In the genomic region with DNA sequence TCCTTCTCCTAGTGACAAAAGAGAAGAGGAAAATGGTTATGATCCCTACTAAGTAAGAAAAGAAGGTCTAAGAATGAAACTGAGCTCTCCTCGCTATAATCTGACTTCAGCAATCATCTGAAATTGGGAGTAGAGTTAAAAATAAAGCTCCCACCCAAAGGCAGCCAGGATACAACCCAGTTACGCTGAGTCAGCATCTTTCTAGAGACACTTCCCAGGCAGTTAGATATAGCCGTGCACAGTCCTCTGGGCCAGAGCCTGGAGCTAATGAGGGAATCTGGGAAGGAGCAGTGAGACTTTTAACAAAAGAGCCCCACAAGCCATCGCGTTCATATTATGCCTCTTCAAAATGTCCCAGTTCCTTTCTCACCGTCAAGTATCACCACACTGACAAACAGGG, we compare ENCODE assay signal across 22 cellular contexts. TPM values are rescaled to one million over a fixed set of nuclear protein-coding genes. Genes with fewer than 3 reads are reported as not detected.
DNase-seq lines count a peak whose midpoint lies in the region; ATAC-seq, FAIRE-seq and TF ChIP-seq lines count a peak whose summit lies in the region.
"Had no signal": no experiment of that assay in that cellular context is flagged by ENCODE, and none has a peak within 500 bp of the region (broad histone marks: within the 10 kb centered on the region; RNA-seq: fewer than 3 reads in every experiment).

No MANE protein-coding gene starts in this region.

- no peak overlapping the region for H2AK5ac ChIP-seq in IMR-90 (ENCODE audit: low read depth, low read length)
- no peak overlapping the region for H2AK5ac ChIP-seq in H1 (ENCODE audit: low read depth, low read length)
- H2AK5ac ChIP-seq in neuronal stem cell (ENCODE audit: low read depth, low read length): no peak overlapping the region

- no peak overlapping the region for H2BK120ac ChIP-seq in IMR-90 (ENCODE audit: low read depth, low read length)
- H2BK120ac ChIP-seq in H1 (replicated peaks; ENCODE audit: low read depth, low read length): no peak overlapping the region
- no peak overlapping the region for H2BK120ac ChIP-seq in neuronal stem cell (ENCODE audit: low read depth, low read length)

- BruUV-seq in IMR-90 (replicated peaks; lab: Mats Ljungman, UMichigan): no TSS peak

- CTCF ChIA-PET in A549 (lab: Yijun Ruan, JAX): no interaction called here
- CTCF ChIA-PET in IMR-90 (lab: Yijun Ruan, JAX): no interaction called here
- CTCF ChIA-PET in H1 (lab: Charles Lee; ENCODE audit: partially characterized antibody): interaction anchor here (1.9 kb wide), 1 partner anchor 19 kb away, joined by 5 read pairs; no protein-coding TSS in a partner anchor
- CTCF ChIA-PET in activated CD4-positive, alpha-beta T cell treated with anti-CD3 and anti-CD28 coated beads, Interleukin-2, amount 10 ng/mL, durations not matched to agents 7 days and 5 days (lab: Charles Lee): no interaction called here

- no peaks in the 10 kb centered on the region for H3K23me2 ChIP-seq in H1 (ENCODE audit: low read depth, low read length)

- TF ChIP-seq EP300 in A549 (IDR thresholded peaks at IDR 0.05): no peak
- no peak for TF ChIP-seq EP300 in H1 (IDR thresholded peaks at IDR 0.05; ENCODE audit: borderline replicate concordance in 1 of 2, low read depth in 2 of 2, low read length in 2 of 2)

- H3K18ac ChIP-seq in IMR-90 (ENCODE audit: low read depth, low read length): no peak overlapping the region
- H3K18ac ChIP-seq in H1 (ENCODE audit: extremely low read depth, low read length): no peak overlapping the region
- peak overlapping the region; percentile 29 for H3K18ac ChIP-seq in neuronal stem cell (ENCODE audit: low read length)

- POLR2A ChIA-PET in A549 (lab: Yijun Ruan, JAX) (no interaction called here), IMR-90 (lab: Charles Lee; ENCODE audit: unreplicated experiment) (no interaction called here), H1 (lab: Charles Lee; ENCODE audit: partially characterized antibody) (no interaction called here)
- POLR2A ChIA-PET in activated CD4-positive, alpha-beta T cell treated with anti-CD3 and anti-CD28 coated beads, Interleukin-2, amount 10 ng/mL, durations not matched to agents 7 days and 5 days (lab: Charles Lee): no interaction called here

- no peak overlapping the region for H3K27ac Mint-ChIP-seq in activated CD4-positive, alpha-beta T cell treated with anti-CD3 and anti-CD28 coated beads, Interleukin-2, amount 10 ng/mL, durations not matched to agents 7 days and 5 days
- H3K27ac Mint-ChIP-seq: CD4-positive, alpha-beta memory T cell; HFFc6 had no signal

- H2BK20ac ChIP-seq in IMR-90 (ENCODE audit: low read depth, low read length) (no peak overlapping the region), H1 (ENCODE audit: low read length) (no peak overlapping the region)

- no peaks in the 10 kb centered on the region for H3K27me3 Mint-ChIP-seq in activated CD4-positive, alpha-beta T cell treated with anti-CD3 and anti-CD28 coated beads, Interleukin-2, amount 10 ng/mL, durations not matched to agents 7 days and 5 days
- H3K27me3 Mint-ChIP-seq: CD4-positive, alpha-beta memory T cell had no signal

- H2BK5ac ChIP-seq in IMR-90 (ENCODE audit: low read depth, low read length, poor library complexity, severe bottlenecking): no peak overlapping the region
- no peak overlapping the region for H2BK5ac ChIP-seq in H1 (ENCODE audit: low read depth, low read length)
- no peak overlapping the region for H2BK5ac ChIP-seq in neuronal stem cell (ENCODE audit: low read length)

- dilution Hi-C loops in IMR-90 (cut with HindIII; ENCODE audit: low sequenced_read_pairs, unreplicated experiment): no loop called here

- H3K4me3 ChIP-seq in A549 (no peak overlapping the region), IMR-90 (ENCODE audit: insufficient read depth, low read depth, low read length) (no peak overlapping the region), H1 (ENCODE audit: extremely low read depth in 1 of 4, insufficient read depth in 2 of 4, low read depth in 3 of 4, low read length in 4 of 4) (no peak overlapping the region), neuronal stem cell (ENCODE audit: low read length in 2 of 2) (no peak overlapping the region)
- H3K4me3 ChIP-seq: GM23248, HAP-1 had no signal

- DNase-seq in A549 (ENCODE audit: low read depth in 1 of 2, low spot score in 1 of 2) (no peak), IMR-90 (no peak), H1 (ENCODE audit: low read depth in 1 of 2, low spot score in 2 of 2) (no peak), neuronal stem cell (ENCODE audit: low spot score) (no peak), NCI-H748 (lab: John Stamatoyannopoulos, UW; ENCODE audit: unreplicated experiment) (no peak), T-helper 1 cell (no peak), sciatic nerve (ENCODE audit: low spot score) (no peak)
- no peak for DNase-seq in activated CD4-positive, alpha-beta T cell treated with anti-CD3 and anti-CD28 coated beads, Interleukin-2, amount 10 ng/mL, durations not matched to agents 7 days and 5 days
- DNase-seq: 8988T; C1 segment of cervical spinal cord; Calu3; CD4-positive, alpha-beta memory T cell; COR-L47; DMS53; DMS79 treated with DMSO at 0.1 percent for 48 hours; GF-D8; GM23248; HFFc6 had no signal

- H2AK9ac ChIP-seq in IMR-90 (replicated peaks; ENCODE audit: low read depth, low read length, poor library complexity): no peak overlapping the region

- H3K4ac ChIP-seq in IMR-90 (ENCODE audit: low read depth, low read length): no peak overlapping the region
- H3K4ac ChIP-seq in H1 (replicated peaks; ENCODE audit: insufficient read length, low read depth, low read length): no peak overlapping the region
- H3K4ac ChIP-seq in neuronal stem cell (ENCODE audit: low read length): no peak overlapping the region

- H4K8ac ChIP-seq in IMR-90 (ENCODE audit: low read depth in 2 of 2, low read length in 2 of 2) (no peak overlapping the region), H1 (ENCODE audit: extremely low read depth, insufficient read depth, low read length) (no peak overlapping the region), neuronal stem cell (ENCODE audit: low read depth, low read length) (no peak overlapping the region)

- FAIRE-seq in A549 (lab: Jason Lieb, UNC): no peak
- no peak for FAIRE-seq in H1 (lab: Jason Lieb, UNC)
- FAIRE-seq: GM12891, GM18507, H54 had no signal

- H2BK15ac ChIP-seq in IMR-90 (ENCODE audit: low read depth, low read length): no peak overlapping the region
- H2BK15ac ChIP-seq in H1 (ENCODE audit: low read length): no peak overlapping the region
- no peak overlapping the region for H2BK15ac ChIP-seq in neuronal stem cell (ENCODE audit: low read length)

- no peak overlapping the region for H2BK12ac ChIP-seq in H1 (ENCODE audit: low read depth, low read length)
- H2BK12ac ChIP-seq in neuronal stem cell (ENCODE audit: low read length): no peak overlapping the region

- H4K5ac ChIP-seq in IMR-90 (ENCODE audit: low read depth, low read length): no peak overlapping the region
- H4K5ac ChIP-seq in H1 (ENCODE audit: insufficient read length, low read depth, low read length): no peak overlapping the region

- H3K27me3 ChIP-seq in IMR-90 (ENCODE audit: control insufficient read depth, insufficient read depth, low read length): no peaks in the 10 kb centered on the region
- H3K27me3 ChIP-seq in H1 (replicated peaks in 1 of 4; ENCODE audit: control insufficient read depth in 3 of 4, extremely low read depth in 1 of 4, insufficient read depth in 3 of 4, low read length in 3 of 4): no peaks in the 10 kb centered on the region
- H3K27me3 ChIP-seq in neuronal stem cell (ENCODE audit: control insufficient read depth in 3 of 3, insufficient read depth in 3 of 3, low read depth in 1 of 3, low read length in 3 of 3): no peaks in the 10 kb centered on the region

- H3K4me2 ChIP-seq in A549: no peak overlapping the region
- no peak overlapping the region for H3K4me2 ChIP-seq in IMR-90 (ENCODE audit: low read depth, low read length)
- no peak overlapping the region for H3K4me2 ChIP-seq in H1 (ENCODE audit: insufficient read depth in 1 of 2, low read depth in 2 of 2, low read length in 2 of 2)
- H3K4me2 ChIP-seq in neuronal stem cell (ENCODE audit: insufficient read depth, low read length, poor library complexity, severe bottlenecking): no peak overlapping the region

- H3K9ac ChIP-seq in IMR-90 (ENCODE audit: low read depth, low read length) (no peak overlapping the region), H1 (replicated peaks in 1 of 4; ENCODE audit: extremely low read depth in 1 of 4, low read depth in 3 of 4, low read length in 3 of 4) (no peak overlapping the region), neuronal stem cell (ENCODE audit: low read depth, low read length, poor library complexity) (no peak overlapping the region)
- H3K9ac ChIP-seq: GM23248 had no signal

- H3K9me3 ChIP-seq in A549 (no peaks in the 10 kb centered on the region), IMR-90 (ENCODE audit: control insufficient read depth, insufficient read depth, low read length) (peaks cover 2% of the 10 kb centered on the region; the same call in 1 of the 2 replicates), H1 (ENCODE audit: insufficient read depth in 2 of 2, low read depth in 1 of 2, low read length in 1 of 2) (0 out of 4 replicates have a peak, but pooled peaks cover 0 to 2% of the 10 kb centered on the region in 2 experiments), neuronal stem cell (replicated peaks in 1 of 2; ENCODE audit: control insufficient read depth in 2 of 2, insufficient read depth in 1 of 2, low read depth in 1 of 2, low read length in 2 of 2) (peaks cover 0 to 3% of the 10 kb centered on the region in 2 donors)
- H3K9me3 ChIP-seq: HAP-1 had no signal

- H3K56ac ChIP-seq in IMR-90 (ENCODE audit: extremely low read depth, insufficient read depth, low read length): no peak overlapping the region
- no peak overlapping the region for H3K56ac ChIP-seq in H1 (replicated peaks; ENCODE audit: insufficient read length, low read depth, low read length)

- H3K9me1 ChIP-seq in IMR-90 (ENCODE audit: insufficient read depth, low read length): no peaks in the 10 kb centered on the region

- H4K20me1 ChIP-seq in IMR-90 (ENCODE audit: insufficient read depth, low read length) (no peaks in the 10 kb centered on the region), H1 (replicated peaks in 1 of 2; ENCODE audit: control insufficient read depth in 1 of 2, insufficient read depth in 2 of 2, low read length in 2 of 2) (no peaks in the 10 kb centered on the region)

- H3K14ac ChIP-seq in IMR-90 (replicated peaks; ENCODE audit: low read depth, low read length) (no peak overlapping the region), H1 (ENCODE audit: insufficient read length) (no peak overlapping the region), neuronal stem cell (ENCODE audit: low read length) (no peak overlapping the region)

- no peak for TF ChIP-seq CTCF in A549 (IDR thresholded peaks at IDR 0.05)
- no peak for TF ChIP-seq CTCF in IMR-90 (conservative IDR thresholded peaks at IDR 0.05; ENCODE audit: low read depth, low read length)
- TF ChIP-seq CTCF in H1 (IDR thresholded peaks at IDR 0.05; ENCODE audit: control extremely low read depth in 1 of 3, insufficient read depth in 1 of 3, low read depth in 1 of 3, low read length in 3 of 3): no peak

- H3K23ac ChIP-seq in IMR-90 (ENCODE audit: low read depth, low read length) (no peak overlapping the region), H1 (ENCODE audit: insufficient read length) (no peak overlapping the region), neuronal stem cell (ENCODE audit: low read depth, low read length, poor library complexity) (no peak overlapping the region)

- intact Hi-C loops in IMR-90 (cut with micrococcal nuclease) (no loop called here), sciatic nerve (cut with DNase I) (no loop called here)

- no peaks in the 10 kb centered on the region for H3K36me3 Mint-ChIP-seq in activated CD4-positive, alpha-beta T cell treated with anti-CD3 and anti-CD28 coated beads, Interleukin-2, amount 10 ng/mL, durations not matched to agents 7 days and 5 days (ENCODE audit: low read depth)
- H3K36me3 Mint-ChIP-seq: CD4-positive, alpha-beta memory T cell had no signal

- 45% methylated on average over 6 of the region's 6 CpGs for WGBS in A549 (ENCODE audit: missing lambda C conversion rate)
- no CpG with 5 or more reads among the region's 6 CpGs for WGBS in IMR-90 (ENCODE audit: extremely low coverage in 2 of 2, insufficient read length in 1 of 2), 2 experiments
- 78% methylated on average over 6 of the region's 6 CpGs; no CpG with 5 or more reads in 1 of the 2 experiments for WGBS in H1 (ENCODE audit: extremely low coverage in 1 of 2, insufficient coverage in 1 of 2, insufficient read length in 1 of 2, insufficient replicate concordance in 2 of 2, low coverage in 1 of 2, low lambda C conversion rate in 2 of 2, missing lambda C conversion rate in 1 of 2), 2 experiments
- WGBS in neuronal stem cell (ENCODE audit: extremely low coverage in 2 of 2, insufficient read length in 2 of 2, insufficient replicate concordance in 1 of 2), 2 donors: no CpG with 5 or more reads among the region's 6 CpGs

- in situ Hi-C loops in IMR-90 (cut with MboI; ENCODE audit: low sequenced_read_pairs): no loop called here

- H4K91ac ChIP-seq in IMR-90 (ENCODE audit: insufficient read depth, low read depth, low read length) (no peak overlapping the region), H1 (replicated peaks; ENCODE audit: insufficient read length, low read length) (no peak overlapping the region), neuronal stem cell (ENCODE audit: low read depth, low read length, poor library complexity) (no peak overlapping the region)

- H3K79me2 ChIP-seq in H1 (ENCODE audit: control insufficient read depth in 1 of 2, insufficient read depth in 2 of 2, low read length in 2 of 2): no peaks in the 10 kb centered on the region

- H3K79me1 ChIP-seq in IMR-90 (ENCODE audit: low read depth in 1 of 2, low read length in 2 of 2): no peaks in the 10 kb centered on the region
- no peaks in the 10 kb centered on the region for H3K79me1 ChIP-seq in H1 (ENCODE audit: low read depth, low read length)
- H3K79me1 ChIP-seq in neuronal stem cell (ENCODE audit: low read depth, low read length): no peaks in the 10 kb centered on the region

- H2AFZ ChIP-seq in IMR-90 (replicated peaks; ENCODE audit: low read length, poor library complexity) (no peak overlapping the region), H1 (ENCODE audit: low read length) (no peak overlapping the region), neuronal stem cell (ENCODE audit: low read length) (no peak overlapping the region)
- H2AFZ ChIP-seq: GM23248 had no signal

- H3K36me3 ChIP-seq in IMR-90 (ENCODE audit: control insufficient read depth, insufficient read depth, low read length) (no peaks in the 10 kb centered on the region), H1 (ENCODE audit: control insufficient read depth in 2 of 4, insufficient read depth in 4 of 4, low read length in 3 of 4) (no peaks in the 10 kb centered on the region), neuronal stem cell (replicated peaks in 1 of 2; ENCODE audit: control insufficient read depth in 2 of 2, insufficient read depth in 2 of 2, low read length in 2 of 2) (no peaks in the 10 kb centered on the region)
- H3K36me3 ChIP-seq: HAP-1 had no signal

- TF ChIP-seq RAD21 in A549 (conservative IDR thresholded peaks at IDR 0.05 in 1 of 2, IDR thresholded peaks at IDR 0.05 in 1 of 2) (no peak), IMR-90 (IDR thresholded peaks at IDR 0.05; ENCODE audit: low read length) (no peak), H1 (IDR thresholded peaks at IDR 0.05 in 1 of 2, conservative IDR thresholded peaks at IDR 0.05 in 1 of 2; ENCODE audit: low read depth in 2 of 2, low read length in 2 of 2) (no peak)

- H3K27ac ChIP-seq in A549: no peak overlapping the region
- no peak overlapping the region for H3K27ac ChIP-seq in IMR-90 (ENCODE audit: insufficient read depth, low read length)
- no peak overlapping the region for H3K27ac ChIP-seq in H1 (ENCODE audit: low read depth, low read length)
- H3K27ac ChIP-seq in neuronal stem cell (replicated peaks; ENCODE audit: low read length): no peak overlapping the region
- H3K27ac ChIP-seq: GM23248 had no signal

- H3K4me1 ChIP-seq in A549: no peaks in the 10 kb centered on the region
- H3K4me1 ChIP-seq in IMR-90 (ENCODE audit: control insufficient read depth, insufficient read depth, low read length): no peaks in the 10 kb centered on the region
- no peaks in the 10 kb centered on the region for H3K4me1 ChIP-seq in H1 (replicated peaks in 1 of 4; ENCODE audit: control insufficient read depth in 3 of 4, insufficient read depth in 4 of 4, low read length in 3 of 4)
- H3K4me1 ChIP-seq in neuronal stem cell (ENCODE audit: control insufficient read depth in 2 of 2, insufficient read depth in 1 of 2, low read depth in 1 of 2, low read length in 2 of 2): no peaks in the 10 kb centered on the region
- H3K4me1 ChIP-seq: HAP-1 had no signal

- no peak overlapping the region for H3K4me3 Mint-ChIP-seq in activated CD4-positive, alpha-beta T cell treated with anti-CD3 and anti-CD28 coated beads, Interleukin-2, amount 10 ng/mL, durations not matched to agents 7 days and 5 days
- H3K4me3 Mint-ChIP-seq: CD4-positive, alpha-beta memory T cell; HFFc6 had no signal

- no peaks in the 10 kb centered on the region for H3K4me1 Mint-ChIP-seq in activated CD4-positive, alpha-beta T cell treated with anti-CD3 and anti-CD28 coated beads, Interleukin-2, amount 10 ng/mL, durations not matched to agents 7 days and 5 days
- H3K4me1 Mint-ChIP-seq: CD4-positive, alpha-beta memory T cell had no signal

- H3K9me3 Mint-ChIP-seq in activated CD4-positive, alpha-beta T cell treated with anti-CD3 and anti-CD28 coated beads, Interleukin-2, amount 10 ng/mL, durations not matched to agents 7 days and 5 days: no peaks in the 10 kb centered on the region
- H3K9me3 Mint-ChIP-seq: HFFc6 had no signal

- ATAC-seq in A549 (no peak), IMR-90 (ENCODE audit: low read depth) (no peak), sciatic nerve (no peak)

- TF ChIP-seq POLR2A in A549 (IDR thresholded peaks at IDR 0.05; ENCODE audit: low read length): no peak
- no peak for TF ChIP-seq POLR2A in IMR-90 (IDR thresholded peaks at IDR 0.05; ENCODE audit: low read depth, low read length)
- TF ChIP-seq POLR2A in H1 (IDR thresholded peaks at IDR 0.05; ENCODE audit: control extremely low read depth in 1 of 2, low read depth in 2 of 2, low read length in 2 of 2): no peak

RNA-seq across cellular contexts. Expression of a gene that starts 39.1 kb away (rescaled TPM):
- polyA plus RNA-seq in A549 (2011; rRNA removed) (12.3 and 12.5 TPM in 2 replicates), A549 (2017; fragmentation: RNase III; extraction: RNeasy Plus Mini Kit Qiagen cat#74134 plus additional on column Dnase treatment) (7.2 to 8.5 TPM (median 7.3 TPM) in 3 replicates), IMR-90 (2012; rRNA removed) (11.9 and 12.7 TPM in 2 replicates), H1 (2011; rRNA removed) (11.5 and 16.1 TPM in 2 replicates)
- 5.7 TPM in 2 replicates for polyA plus RNA-seq in A549 (2012; cell fraction: cytosol; rRNA removed)
- 4.2 and 6.4 TPM in 2 replicates for polyA plus RNA-seq in A549 (2012; cell fraction: nucleus; rRNA removed)
- 12.6 and 13.4 TPM in 2 replicates for polyA minus RNA-seq in A549 (2011; rRNA and poly(A)+ RNA removed)
- total RNA-seq in IMR-90 (2012; rRNA removed) (17.8 and 18.1 TPM in 2 replicates), sciatic nerve (17.2 TPM)
- polyA plus RNA-seq in IMR-90 (2012; cell fraction: cytosol; rRNA removed): 3.6 and 6.2 TPM in 2 replicates
- polyA plus RNA-seq in IMR-90 (2012; cell fraction: nucleus; rRNA removed; ENCODE audit: low replicate concordance): 5.2 and 30.7 TPM in 2 replicates
- 25.3 and 25.6 TPM in 2 replicates for total RNA-seq in H1 (2021; fragmentation: NEBNext Ultra II Directional; extraction: Animal tissue kit (Norgen Biotek cat#: 25700))
- polyA plus RNA-seq in H1 (2011; cell fraction: cytosol; rRNA removed): 18.0 TPM
- polyA plus RNA-seq in H1 (2011; cell fraction: nucleus; rRNA removed): 20.7 TPM
- polyA plus RNA-seq in H1 (2012, experiment 1 of 2): 20.6 to 28.5 TPM (median 24.0 TPM) in 4 replicates
- 2.6 TPM for polyA plus RNA-seq in H1 (2012, experiment 2 of 2)
- polyA plus RNA-seq in H1 (2013, experiment 1 of 2): 22.2 TPM
- polyA plus RNA-seq in H1 (2013, experiment 2 of 2): 19.2 TPM
- polyA minus RNA-seq in H1 (2011; rRNA and poly(A)+ RNA removed): 35.3 and 39.6 TPM in 2 replicates
- polyA minus RNA-seq in H1 (2011; cell fraction: cytosol; rRNA and poly(A)+ RNA removed): 11.8 TPM
- polyA minus RNA-seq in H1 (2011; cell fraction: nucleus; rRNA and poly(A)+ RNA removed): 72.1 TPM
- polyA plus RNA-seq in neuronal stem cell (2013, experiment 1 of 2): 19.8 TPM
- 20.7 TPM for polyA plus RNA-seq in neuronal stem cell (2013, experiment 2 of 2)
- total RNA-seq in activated CD4-positive, alpha-beta T cell treated with anti-CD3 and anti-CD28 coated beads, Interleukin-2, amount 10 ng/mL, durations not matched to agents 7 days and 5 days: 10 to 100 TPM; 14.9 to 15.5 TPM
